1 cellular context compared by ENCODE assay signal in genomic region chr11:98495016-98495415, GRCh38.
TF ChIP-seq lines count a peak whose summit lies in the region.

No MANE protein-coding gene starts in this region.

TF ChIP-seq in WTC11, 78 proteins besides CTCF, POLR2A, EP300 and RAD21 (continued from another document):
- no peak for TF ChIP-seq ZMAT4 (CRISPR knock-in tag; IDR thresholded peaks at IDR 0.05)
- TF ChIP-seq NR3C1 (CRISPR knock-in tag; conservative IDR thresholded peaks at IDR 0.05; ENCODE audit: low read depth): no peak
- TF ChIP-seq ATF6 (CRISPR knock-in tag; IDR thresholded peaks at IDR 0.05): no peak
- no peak for TF ChIP-seq MYBL2 (CRISPR knock-in tag; IDR thresholded peaks at IDR 0.05)
- TF ChIP-seq, protein P1, sequence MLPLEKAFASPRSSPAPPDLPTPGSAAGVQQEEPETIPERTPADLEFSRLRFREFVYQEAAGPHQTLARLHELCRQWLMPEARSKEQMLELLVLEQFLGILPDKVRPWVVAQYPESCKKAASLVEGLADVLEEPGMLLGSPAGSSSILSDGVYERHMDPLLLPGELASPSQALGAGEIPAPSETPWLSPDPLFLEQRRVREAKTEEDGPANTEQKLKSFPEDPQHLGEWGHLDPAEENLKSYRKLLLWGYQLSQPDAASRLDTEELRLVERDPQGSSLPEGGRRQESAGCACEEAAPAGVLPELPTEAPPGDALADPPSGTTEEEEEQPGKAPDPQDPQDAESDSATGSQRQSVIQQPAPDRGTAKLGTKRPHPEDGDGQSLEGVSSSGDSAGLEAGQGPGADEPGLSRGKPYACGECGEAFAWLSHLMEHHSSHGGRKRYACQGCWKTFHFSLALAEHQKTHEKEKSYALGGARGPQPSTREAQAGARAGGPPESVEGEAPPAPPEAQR (CRISPR knock-in tag; IDR thresholded peaks at IDR 0.05): no peak
- no peak for TF ChIP-seq ETV6 (CRISPR knock-in tag; IDR thresholded peaks at IDR 0.05)
- TF ChIP-seq, protein P2, sequence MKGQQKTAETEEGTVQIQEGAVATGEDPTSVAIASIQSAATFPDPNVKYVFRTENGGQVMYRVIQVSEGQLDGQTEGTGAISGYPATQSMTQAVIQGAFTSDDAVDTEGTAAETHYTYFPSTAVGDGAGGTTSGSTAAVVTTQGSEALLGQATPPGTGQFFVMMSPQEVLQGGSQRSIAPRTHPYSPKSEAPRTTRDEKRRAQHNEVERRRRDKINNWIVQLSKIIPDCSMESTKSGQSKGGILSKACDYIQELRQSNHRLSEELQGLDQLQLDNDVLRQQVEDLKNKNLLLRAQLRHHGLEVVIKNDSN (CRISPR knock-in tag; IDR thresholded peaks at IDR 0.05): no peak
- TF ChIP-seq PRDM15 (CRISPR knock-in tag; IDR thresholded peaks at IDR 0.05): no peak
- TF ChIP-seq, protein P3, sequence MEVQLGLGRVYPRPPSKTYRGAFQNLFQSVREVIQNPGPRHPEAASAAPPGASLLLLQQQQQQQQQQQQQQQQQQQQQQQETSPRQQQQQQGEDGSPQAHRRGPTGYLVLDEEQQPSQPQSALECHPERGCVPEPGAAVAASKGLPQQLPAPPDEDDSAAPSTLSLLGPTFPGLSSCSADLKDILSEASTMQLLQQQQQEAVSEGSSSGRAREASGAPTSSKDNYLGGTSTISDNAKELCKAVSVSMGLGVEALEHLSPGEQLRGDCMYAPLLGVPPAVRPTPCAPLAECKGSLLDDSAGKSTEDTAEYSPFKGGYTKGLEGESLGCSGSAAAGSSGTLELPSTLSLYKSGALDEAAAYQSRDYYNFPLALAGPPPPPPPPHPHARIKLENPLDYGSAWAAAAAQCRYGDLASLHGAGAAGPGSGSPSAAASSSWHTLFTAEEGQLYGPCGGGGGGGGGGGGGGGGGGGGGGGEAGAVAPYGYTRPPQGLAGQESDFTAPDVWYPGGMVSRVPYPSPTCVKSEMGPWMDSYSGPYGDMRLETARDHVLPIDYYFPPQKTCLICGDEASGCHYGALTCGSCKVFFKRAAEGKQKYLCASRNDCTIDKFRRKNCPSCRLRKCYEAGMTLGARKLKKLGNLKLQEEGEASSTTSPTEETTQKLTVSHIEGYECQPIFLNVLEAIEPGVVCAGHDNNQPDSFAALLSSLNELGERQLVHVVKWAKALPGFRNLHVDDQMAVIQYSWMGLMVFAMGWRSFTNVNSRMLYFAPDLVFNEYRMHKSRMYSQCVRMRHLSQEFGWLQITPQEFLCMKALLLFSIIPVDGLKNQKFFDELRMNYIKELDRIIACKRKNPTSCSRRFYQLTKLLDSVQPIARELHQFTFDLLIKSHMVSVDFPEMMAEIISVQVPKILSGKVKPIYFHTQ (CRISPR knock-in tag; IDR thresholded peaks at IDR 0.05): no peak
- no peak for TF ChIP-seq ZNF138 (CRISPR knock-in tag; conservative IDR thresholded peaks at IDR 0.05)
- TF ChIP-seq KAT7 (CRISPR knock-in tag; IDR thresholded peaks at IDR 0.05; ENCODE audit: borderline replicate concordance): no peak
- TF ChIP-seq CDX4 (CRISPR knock-in tag; IDR thresholded peaks at IDR 0.05; ENCODE audit: borderline replicate concordance): no peak
